Comparison of ENCODE assay signal across 8 cellular contexts in the genomic region with DNA sequence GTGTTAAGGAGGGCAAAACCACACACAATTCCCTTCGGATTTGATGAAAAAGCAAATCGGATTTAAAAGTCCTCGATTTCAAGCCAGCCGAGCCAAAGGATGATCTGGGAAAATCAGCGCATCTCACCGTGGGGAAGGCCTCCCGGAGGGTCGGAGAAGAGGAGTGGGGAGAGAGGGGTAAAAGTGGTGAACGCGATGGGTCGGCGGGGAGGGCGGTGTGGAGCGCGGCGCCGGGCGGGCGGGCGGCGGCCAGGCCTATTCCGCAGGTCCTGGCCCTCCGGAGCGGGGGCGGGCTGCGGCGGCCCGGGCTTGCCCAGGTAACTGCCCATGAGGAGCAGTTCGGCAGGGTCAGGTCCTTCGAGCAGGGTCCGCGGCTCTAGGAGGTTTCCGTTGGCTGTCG. TPM values are rescaled to one million over a fixed set of nuclear protein-coding genes. Genes with fewer than 3 reads are reported as not detected.
A peak's percentile ranks its signal among the peaks of the same experiment; 100 is the strongest.
DNase-seq lines count a peak whose midpoint lies in the region; ATAC-seq and TF ChIP-seq lines count a peak whose summit lies in the region.
"Not testable (repeated sequence)": the region's sequence is repeated elsewhere in the genome, so short reads cannot be mapped to it uniquely, and the experiment has no call there.

No MANE protein-coding gene starts in this region.

- not testable (repeated sequence) for H3K79me2 ChIP-seq in MM.1S (ENCODE audit: low read length)

- H3K27me3 ChIP-seq in MM.1S (replicated peaks; ENCODE audit: insufficient read depth, low read length); right cardiac atrium (ENCODE audit: control insufficient read depth, insufficient read depth); neutrophil: not testable (repeated sequence)

- intact Hi-C loops in right cardiac atrium (cut with DNase I): not testable (repeated sequence)

- H3K9me3 ChIP-seq in MM.1S (replicated peaks; ENCODE audit: insufficient read depth, low read length); right cardiac atrium (ENCODE audit: control insufficient read depth, low read length); neutrophil: not testable (repeated sequence)

- H3K4me2 ChIP-seq in MM.1S (ENCODE audit: low read depth, low read length): peak overlapping the region; percentile 49; the same call in 1 of the 2 replicates

- not testable (repeated sequence) for H2AFZ ChIP-seq in MM.1S (ENCODE audit: low read length)

- H4K20me1 ChIP-seq in MM.1S (ENCODE audit: insufficient read depth, low read length): not testable (repeated sequence)

- H3F3A ChIP-seq in MM.1S (ENCODE audit: insufficient read depth, low read length): not testable (repeated sequence)

- peak; percentile 15 for DNase-seq in MM.1S
- peak; percentile 13 to 23 for DNase-seq in activated CD4-positive, alpha-beta T cell treated with anti-CD3 and anti-CD28 coated beads for 4 hours
- peak in 1 of 2 donors; percentile 5 for DNase-seq in cardiac fibroblast (ENCODE audit: low read depth in 2 of 2)
- DNase-seq in right cardiac atrium: peak in 2 of 3 donors; percentile 58 to 70

- H3K9me2 ChIP-seq in MM.1S (replicated peaks; ENCODE audit: insufficient read depth, low read length): not testable (repeated sequence)

- WGBS in right cardiac atrium: under 1% methylated on average over 24 of the region's 34 CpGs
- 2% methylated on average over 23 of the region's 34 CpGs for WGBS in urinary bladder

- ATAC-seq in GM18858 (IDR thresholded peaks at IDR 0.05; ENCODE audit: unreplicated experiment) (peak; percentile 27), HG02870 (IDR thresholded peaks at IDR 0.05; ENCODE audit: unreplicated experiment) (peak; percentile 36), right cardiac atrium (peak; percentile 73 to 84)

- not testable (repeated sequence) for H3K36me3 ChIP-seq in MM.1S (replicated peaks; ENCODE audit: insufficient read depth, low read length); neutrophil; urinary bladder (ENCODE audit: insufficient read depth)

- peak overlapping the region; percentile 64 for H3K9ac ChIP-seq in MM.1S (ENCODE audit: low read length)

- H3K4me3 ChIP-seq in MM.1S (ENCODE audit: low read length): peak overlapping the region; percentile 65
- peak overlapping the region; percentile 51 to 56 for H3K4me3 ChIP-seq in cardiac fibroblast (replicated peaks in 1 of 2; ENCODE audit: low read depth in 2 of 2, low read length in 2 of 2)
- peak overlapping the region; percentile 52 for H3K4me3 ChIP-seq in right cardiac atrium (ENCODE audit: low read length)
- peak overlapping the region; percentile 43 to 67 for H3K4me3 ChIP-seq in neutrophil (ENCODE audit: low read depth in 1 of 2, low read length in 1 of 2)
- H3K4me3 ChIP-seq in urinary bladder (ENCODE audit: low read depth, low read length): peak overlapping the region; percentile 50

- TF ChIP-seq CTCF in MM.1S (IDR thresholded peaks at IDR 0.05; ENCODE audit: low read length); cardiac fibroblast (IDR thresholded peaks at IDR 0.05; ENCODE audit: low read depth, low read length); neutrophil (IDR thresholded peaks at IDR 0.05): not testable (repeated sequence)

- H3K27ac ChIP-seq in MM.1S (ENCODE audit: low read length): not testable (repeated sequence)
- H3K27ac ChIP-seq in right cardiac atrium (ENCODE audit: low read length) (peak overlapping the region; percentile 72), neutrophil (peak overlapping the region; percentile 80), urinary bladder (ENCODE audit: low read depth) (peak overlapping the region; percentile 73)

- not testable (repeated sequence) for H3K4me1 ChIP-seq in MM.1S (ENCODE audit: low read length); right cardiac atrium (ENCODE audit: control insufficient read depth, insufficient read depth, low read length); neutrophil (ENCODE audit: control insufficient read depth in 1 of 2, insufficient read depth in 1 of 2, low read depth in 1 of 2, low read length in 1 of 2); urinary bladder (ENCODE audit: insufficient read depth)

RNA-seq across cellular contexts. Expression of a gene that starts 0.5 kb away (rescaled TPM):
- total RNA-seq in right cardiac atrium (10 to 100 TPM in 1 of 4 donors, 1 to 10 TPM in 3; 7.0 to 14.8 (median 7.3) TPM), urinary bladder (3.0 TPM)
- polyA plus RNA-seq in right cardiac atrium (13.3 TPM), urinary bladder (23.8 TPM)

Comparison
In these comparisons a context has a peak if more than half of its experiments do, and no peak if none do; other contexts are left out.
1. ATAC-seq: peak in every context shown above with its lines; median percentile 78 in right cardiac atrium; 36 in HG02870; 27 in GM18858.